Comparison of ENCODE assay signal across 8 cellular contexts in the genomic region with DNA sequence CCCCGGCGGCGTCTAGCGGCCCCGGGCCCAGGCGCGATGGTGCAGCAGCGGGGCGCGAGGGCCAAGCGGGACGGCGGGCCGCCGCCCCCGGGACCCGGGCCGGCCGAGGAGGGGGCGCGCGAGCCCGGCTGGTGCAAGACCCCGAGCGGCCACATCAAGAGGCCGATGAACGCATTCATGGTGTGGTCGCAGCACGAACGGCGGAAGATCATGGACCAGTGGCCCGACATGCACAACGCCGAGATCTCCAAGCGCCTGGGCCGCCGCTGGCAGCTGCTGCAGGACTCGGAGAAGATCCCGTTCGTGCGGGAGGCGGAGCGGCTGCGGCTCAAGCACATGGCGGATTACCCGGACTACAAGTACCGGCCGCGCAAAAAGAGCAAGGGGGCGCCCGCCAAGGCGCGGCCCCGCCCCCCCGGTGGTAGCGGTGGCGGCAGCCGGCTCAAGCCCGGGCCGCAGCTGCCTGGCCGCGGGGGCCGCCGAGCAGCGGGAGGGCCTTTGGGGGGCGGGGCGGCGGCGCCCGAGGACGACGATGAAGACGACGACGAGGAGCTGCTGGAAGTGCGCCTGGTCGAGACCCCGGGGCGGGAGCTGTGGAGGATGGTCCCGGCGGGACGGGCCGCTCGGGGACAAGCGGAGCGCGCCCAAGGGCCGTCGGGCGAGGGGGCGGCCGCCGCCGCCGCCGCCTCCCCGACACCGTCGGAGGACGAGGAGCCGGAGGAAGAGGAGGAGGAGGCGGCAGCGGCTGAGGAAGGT. TPM values are rescaled to one million over a fixed set of nuclear protein-coding genes. Genes with fewer than 3 reads are reported as not detected.
A peak's percentile ranks its signal among the peaks of the same experiment; 100 is the strongest.
DNase-seq lines count a peak whose midpoint lies in the region; ATAC-seq and TF ChIP-seq lines count a peak whose summit lies in the region.

No MANE protein-coding gene starts in this region.

- peak overlapping the region; percentile 54 for H3K9ac ChIP-seq in smooth muscle cell (ENCODE audit: low read depth)

- peaks cover 8% of the 10 kb centered on the region; the same call in 1 of the 2 replicates for H3K36me3 ChIP-seq in BE2C
- H3K36me3 ChIP-seq in kidney epithelial cell (ENCODE audit: control insufficient read depth, insufficient read depth, low read length): no peaks in the 10 kb centered on the region
- H3K36me3 ChIP-seq in smooth muscle cell (ENCODE audit: low read depth): no peaks in the 10 kb centered on the region

- ATAC-seq in GM19395 (IDR thresholded peaks at IDR 0.05; ENCODE audit: unreplicated experiment) (peak; percentile 14), HG03378 (IDR thresholded peaks at IDR 0.05; ENCODE audit: unreplicated experiment) (no peak)

- H3K4me2 ChIP-seq in smooth muscle cell: peak overlapping the region; percentile 88

- DNase-seq in BE2C: peak; percentile 61
- peak; percentile 27 for DNase-seq in MV-4-11 (lab: John Stamatoyannopoulos, UW)
- peak; percentile 60 for DNase-seq in UCSD-AML1 (lab: John Stamatoyannopoulos, UW; ENCODE audit: unreplicated experiment)
- peak; percentile 51 for DNase-seq in cerebellum (ENCODE audit: low spot score)
- no peak for DNase-seq in kidney epithelial cell (ENCODE audit: low read depth)
- DNase-seq in smooth muscle cell (lab: John Stamatoyannopoulos, UW; ENCODE audit: unreplicated experiment): no peak

- peaks cover 37% of the 10 kb centered on the region for H4K20me1 ChIP-seq in smooth muscle cell (ENCODE audit: low read depth)

- H3K9me3 ChIP-seq in BE2C (no peaks in the 10 kb centered on the region), smooth muscle cell (replicated peaks; ENCODE audit: low read depth) (no peaks in the 10 kb centered on the region)

- peak overlapping the region; percentile 41 for H2AFZ ChIP-seq in smooth muscle cell (ENCODE audit: low read depth)

- H3K27me3 ChIP-seq in BE2C (no peaks in the 10 kb centered on the region), kidney epithelial cell (ENCODE audit: control insufficient read depth, insufficient read depth, low read length) (no peaks in the 10 kb centered on the region), smooth muscle cell (ENCODE audit: low read depth) (no peaks in the 10 kb centered on the region)

- H3F3A ChIP-seq in smooth muscle cell (ENCODE audit: low read depth): peaks cover 26% of the 10 kb centered on the region

- H3K4me3 ChIP-seq in BE2C (ENCODE audit: low read depth, low read length) (peak overlapping the region; percentile 85), kidney epithelial cell (ENCODE audit: low read depth, low read length) (peak overlapping the region; percentile 91), smooth muscle cell (peak overlapping the region; percentile 78)

- H3K79me2 ChIP-seq in smooth muscle cell (ENCODE audit: low read depth): peaks cover 28% of the 10 kb centered on the region

- TF ChIP-seq CTCF in BE2C (IDR thresholded peaks at IDR 0.05; ENCODE audit: low read depth, low read length) (no peak), kidney epithelial cell (IDR thresholded peaks at IDR 0.05; ENCODE audit: insufficient read depth, low read length, poor library complexity, severe bottlenecking) (no peak), smooth muscle cell (IDR thresholded peaks at IDR 0.05; ENCODE audit: borderline replicate concordance, insufficient read depth, poor library complexity, severe bottlenecking) (no peak)

- WGBS in smooth muscle cell (ENCODE audit: low lambda C conversion rate): under 1% methylated on average over 25 of the region's 103 CpGs

- H3K27ac ChIP-seq in smooth muscle cell (ENCODE audit: low read depth): peak overlapping the region; percentile 80

- peaks cover 6% of the 10 kb centered on the region for H3K4me1 ChIP-seq in BE2C
- H3K4me1 ChIP-seq in smooth muscle cell (ENCODE audit: low read depth): peaks cover 25% of the 10 kb centered on the region

RNA-seq across cellular contexts. Expression of gene SOX12, which starts 0.7 kb away (rescaled TPM):
- polyA plus RNA-seq in BE2C (2012; ENCODE audit: insufficient read depth, insufficient read length, low read depth): 27.4 TPM
- total RNA-seq in cerebellum: 8.5 TPM
- 10.2 and 13.1 TPM in 2 replicates for total RNA-seq in kidney epithelial cell
- 3.3 and 7.1 TPM in 2 replicates for total RNA-seq in smooth muscle cell
- 16.6 and 17.7 TPM in 2 replicates for polyA plus RNA-seq in smooth muscle cell

RNA-seq across cellular contexts. Expression of gene NRSN2, which starts 20.8 kb away (rescaled TPM):
- 55.0 TPM for polyA plus RNA-seq in BE2C (2012; ENCODE audit: insufficient read depth, insufficient read length, low read depth)
- total RNA-seq in cerebellum (21.0 TPM), kidney epithelial cell (36.9 and 37.5 TPM in 2 replicates), smooth muscle cell (31.5 and 50.1 TPM in 2 replicates)
- 99.1 and 107 TPM in 2 replicates for polyA plus RNA-seq in smooth muscle cell

RNA-seq across cellular contexts. Expression of gene ZCCHC3, which starts 28.7 kb away (rescaled TPM):
- 72.9 TPM for polyA plus RNA-seq in BE2C (2012; ENCODE audit: insufficient read depth, insufficient read length, low read depth)
- total RNA-seq in cerebellum (13.5 TPM), kidney epithelial cell (16.1 and 23.3 TPM in 2 replicates), smooth muscle cell (25.9 and 27.7 TPM in 2 replicates)
- polyA plus RNA-seq in smooth muscle cell: 26.2 and 32.4 TPM in 2 replicates

RNA-seq across cellular contexts. Expression of gene C20orf96, which starts 35.5 kb away (rescaled TPM):
- 4.6 TPM for polyA plus RNA-seq in BE2C (2012; ENCODE audit: insufficient read depth, insufficient read length, low read depth)
- total RNA-seq in cerebellum (6.3 TPM), kidney epithelial cell (8.0 and 8.1 TPM in 2 replicates), smooth muscle cell (2.8 and 9.2 TPM in 2 replicates)
- 11.2 and 11.7 TPM in 2 replicates for polyA plus RNA-seq in smooth muscle cell

RNA-seq across cellular contexts. Expression of gene TRIB3, which starts 54.5 kb away (rescaled TPM):
- 157 TPM for polyA plus RNA-seq in BE2C (2012; ENCODE audit: insufficient read depth, insufficient read length, low read depth)
- total RNA-seq in cerebellum (7.1 TPM), kidney epithelial cell (409 and 519 TPM in 2 replicates), smooth muscle cell (18.6 and 21.2 TPM in 2 replicates)
- 25.7 TPM in 2 replicates for polyA plus RNA-seq in smooth muscle cell

Comparison
In these comparisons a context has a peak if more than half of its experiments do, and no peak if none do; other contexts are left out.
1. DNase-seq: peak in BE2C (single experiment), MV-4-11 (single experiment), UCSD-AML1 (single experiment) and cerebellum (single experiment); none in kidney epithelial cell (single experiment) and smooth muscle cell (single experiment).
2. Peak in every context shown above with its lines, with median percentiles within 50 percentile points of each other: H3K4me3 ChIP-seq.